8 cellular contexts compared by ENCODE assay signal in the genomic region with DNA sequence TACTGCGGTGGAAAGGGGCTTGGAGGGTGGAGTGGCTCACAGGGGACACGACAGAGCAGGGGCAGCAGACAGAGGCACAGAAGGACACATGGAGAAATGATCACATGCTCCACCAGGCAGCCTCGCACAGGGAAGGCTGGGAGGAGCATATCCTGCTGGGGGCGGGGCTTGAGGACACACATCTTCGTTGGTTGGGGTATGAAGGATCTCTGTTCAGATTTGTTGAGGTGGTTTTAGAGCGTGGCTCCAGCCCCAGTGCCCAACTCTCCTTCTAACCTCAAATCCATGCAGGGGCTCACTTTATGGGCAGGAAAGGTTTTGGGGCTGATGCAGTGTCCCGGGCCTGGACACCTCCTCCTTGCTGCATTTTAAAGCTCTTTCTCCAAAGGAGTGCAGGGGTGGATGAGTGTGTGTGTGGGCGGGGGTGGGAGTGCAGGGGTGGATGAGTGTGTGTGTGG. TPM values are rescaled to one million over a fixed set of nuclear protein-coding genes. Genes with fewer than 3 reads are reported as not detected.
DNase-seq lines count a peak whose midpoint lies in the region; ATAC-seq and TF ChIP-seq lines count a peak whose summit lies in the region.

No MANE protein-coding gene starts in this region.

- H3K27me3 Mint-ChIP-seq in activated T-helper 1 cell treated with anti-CD3 and anti-CD28 coated beads, Interleukin-12 subunit alpha, Interleukin-12 subunit beta, Interleukin-2, Interleukin-4 antibody, amounts not matched to agents 30 ng/mL and 10 ng/mL and 1 ng/mL, durations not matched to agents 14 hours and 24 hours and 36 hours (ENCODE audit: insufficient read depth) = peaks cover 51% of the 10 kb centered on the region
- H3K27me3 Mint-ChIP-seq in neural crest cell (ENCODE audit: low read depth) = peaks cover 9% of the 10 kb centered on the region

- H3K36me3 ChIP-seq in thoracic aorta = peaks cover 9% of the 10 kb centered on the region

- H3K4me3 Mint-ChIP-seq in activated T-helper 1 cell treated with anti-CD3 and anti-CD28 coated beads, Interleukin-12 subunit alpha, Interleukin-12 subunit beta, Interleukin-2, Interleukin-4 antibody, amounts not matched to agents 30 ng/mL and 10 ng/mL and 1 ng/mL, durations not matched to agents 14 hours and 24 hours and 36 hours = peak overlapping the region; percentile 61
- H3K4me3 Mint-ChIP-seq in neural crest cell = peak overlapping the region; percentile 93

- H3K27ac Mint-ChIP-seq in activated T-helper 1 cell treated with anti-CD3 and anti-CD28 coated beads, Interleukin-12 subunit alpha, Interleukin-12 subunit beta, Interleukin-2, Interleukin-4 antibody, amounts not matched to agents 30 ng/mL and 10 ng/mL and 1 ng/mL, durations not matched to agents 14 hours and 24 hours and 36 hours = peak overlapping the region; percentile 14
- H3K27ac Mint-ChIP-seq in neural crest cell (ENCODE audit: unreplicated experiment) = peak overlapping the region; percentile 85

- peaks cover 10% of the 10 kb centered on the region for H3K27me3 ChIP-seq in thoracic aorta (replicated peaks; ENCODE audit: insufficient read depth)

- peak; percentile 71 for DNase-seq in AG10803 (ENCODE audit: low read depth)
- peak; percentile 77 for DNase-seq in HK-2 (ENCODE audit: unreplicated experiment)
- peak; percentile 98 for DNase-seq in NCI-H82 (lab: John Stamatoyannopoulos, UW)
- DNase-seq in activated T-helper 1 cell treated with anti-CD3 and anti-CD28 coated beads, Interleukin-12 subunit alpha, Interleukin-12 subunit beta, Interleukin-2, Interleukin-4 antibody, amounts not matched to agents 30 ng/mL and 10 ng/mL and 1 ng/mL, durations not matched to agents 14 hours and 24 hours and 36 hours (ENCODE audit: low spot score) = no peak
- peak; percentile 65 for DNase-seq in fibroblast of the conjunctiva (ENCODE audit: low read depth)
- DNase-seq in neural crest cell (ENCODE audit: low read depth, low spot score) = peak; percentile 87
- DNase-seq in thoracic aorta (ENCODE audit: low spot score) = peak; percentile 63

- H3K36me3 Mint-ChIP-seq in activated T-helper 1 cell treated with anti-CD3 and anti-CD28 coated beads, Interleukin-12 subunit alpha, Interleukin-12 subunit beta, Interleukin-2, Interleukin-4 antibody, amounts not matched to agents 30 ng/mL and 10 ng/mL and 1 ng/mL, durations not matched to agents 14 hours and 24 hours and 36 hours (ENCODE audit: low read depth) = no peaks in the 10 kb centered on the region
- peaks cover 7% of the 10 kb centered on the region for H3K36me3 Mint-ChIP-seq in neural crest cell (ENCODE audit: low read depth)

- no peaks in the 10 kb centered on the region for H3K9me3 Mint-ChIP-seq in activated T-helper 1 cell treated with anti-CD3 and anti-CD28 coated beads, Interleukin-12 subunit alpha, Interleukin-12 subunit beta, Interleukin-2, Interleukin-4 antibody, amounts not matched to agents 30 ng/mL and 10 ng/mL and 1 ng/mL, durations not matched to agents 14 hours and 24 hours and 36 hours
- H3K9me3 Mint-ChIP-seq in neural crest cell = no peaks in the 10 kb centered on the region

- intact Hi-C loops in activated T-helper 1 cell treated with anti-CD3 and anti-CD28 coated beads, Interleukin-12 subunit alpha, Interleukin-12 subunit beta, Interleukin-2, Interleukin-4 antibody, amounts not matched to agents 30 ng/mL and 10 ng/mL and 1 ng/mL, durations not matched to agents 14 hours and 24 hours and 36 hours (cut with micrococcal nuclease) = loop anchor here (5.0 kb wide), 1 partner anchor 55 kb away; a partner anchor contains a TSS

- H3K4me1 Mint-ChIP-seq in activated T-helper 1 cell treated with anti-CD3 and anti-CD28 coated beads, Interleukin-12 subunit alpha, Interleukin-12 subunit beta, Interleukin-2, Interleukin-4 antibody, amounts not matched to agents 30 ng/mL and 10 ng/mL and 1 ng/mL, durations not matched to agents 14 hours and 24 hours and 36 hours (ENCODE audit: low read depth) = peaks cover 37% of the 10 kb centered on the region
- H3K4me1 Mint-ChIP-seq in neural crest cell = peaks cover 56% of the 10 kb centered on the region

- TF ChIP-seq CTCF in AG10803 (conservative IDR thresholded peaks at IDR 0.05; ENCODE audit: low read length) (no peak), neural crest cell (conservative IDR thresholded peaks at IDR 0.05) (no peak), thoracic aorta (IDR thresholded peaks at IDR 0.05) (no peak)

- H3K4me3 ChIP-seq in AG10803 (ENCODE audit: low read length) (peak overlapping the region; percentile 21; the same call in 1 of the 2 replicates), thoracic aorta (peak overlapping the region; percentile 55)

- peak overlapping the region; percentile 27 to 43 for H3K27ac ChIP-seq in thoracic aorta

- ATAC-seq in thoracic aorta (ENCODE audit: insufficient number of reproducible peaks, low FRiP score, low read depth) = no peak
- ATAC-seq in GM21515 (IDR thresholded peaks at IDR 0.05; ENCODE audit: unreplicated experiment) = no peak

- peaks cover 7 to 34% of the 10 kb centered on the region in 2 donors for H3K4me1 ChIP-seq in thoracic aorta (ENCODE audit: control insufficient read depth in 1 of 2, low read depth in 2 of 2)

- H3K9me3 ChIP-seq in thoracic aorta = no peaks in the 10 kb centered on the region

RNA-seq across cellular contexts. Expression of a gene that starts 0.7 kb away (rescaled TPM):
- total RNA-seq in activated T-helper 1 cell treated with anti-CD3 and anti-CD28 coated beads, Interleukin-12 subunit alpha, Interleukin-12 subunit beta, Interleukin-2, Interleukin-4 antibody, amounts not matched to agents 30 ng/mL and 10 ng/mL and 1 ng/mL, durations not matched to agents 14 hours and 24 hours and 36 hours = 3.5 and 4.0 TPM in 2 replicates
- total RNA-seq in neural crest cell (47.4 and 52.7 TPM in 2 replicates), thoracic aorta (10 to 100 TPM; 66.1 to 77.7 TPM)

RNA-seq across cellular contexts. Expression of a gene that starts 5.8 kb away (rescaled TPM):
- 0.29 and 0.32 TPM in 2 replicates for total RNA-seq in activated T-helper 1 cell treated with anti-CD3 and anti-CD28 coated beads, Interleukin-12 subunit alpha, Interleukin-12 subunit beta, Interleukin-2, Interleukin-4 antibody, amounts not matched to agents 30 ng/mL and 10 ng/mL and 1 ng/mL, durations not matched to agents 14 hours and 24 hours and 36 hours
- total RNA-seq in neural crest cell = 16.4 and 17.4 TPM in 2 replicates
- total RNA-seq in thoracic aorta = 1 to 10 TPM; 1.1 to 3.1 TPM

RNA-seq across cellular contexts. Expression of a gene that starts 13.3 kb away (rescaled TPM):
- 1.6 and 1.7 TPM in 2 replicates for total RNA-seq in activated T-helper 1 cell treated with anti-CD3 and anti-CD28 coated beads, Interleukin-12 subunit alpha, Interleukin-12 subunit beta, Interleukin-2, Interleukin-4 antibody, amounts not matched to agents 30 ng/mL and 10 ng/mL and 1 ng/mL, durations not matched to agents 14 hours and 24 hours and 36 hours
- total RNA-seq in neural crest cell (21.2 and 22.2 TPM in 2 replicates), thoracic aorta (10 to 100 TPM in 1 of 2 donors, 1 to 10 TPM in 1; 9.3 to 16.6 TPM)

RNA-seq across cellular contexts. Expression of a gene that starts 23.6 kb away (rescaled TPM):
- total RNA-seq in activated T-helper 1 cell treated with anti-CD3 and anti-CD28 coated beads, Interleukin-12 subunit alpha, Interleukin-12 subunit beta, Interleukin-2, Interleukin-4 antibody, amounts not matched to agents 30 ng/mL and 10 ng/mL and 1 ng/mL, durations not matched to agents 14 hours and 24 hours and 36 hours = 27.2 and 32.5 TPM in 2 replicates
- total RNA-seq in neural crest cell = 67.9 and 71.7 TPM in 2 replicates
- 1 to 10 TPM; 1.8 to 1.9 TPM for total RNA-seq in thoracic aorta

RNA-seq across cellular contexts. Expression of a gene that starts 24.5 kb away (rescaled TPM):
- 116 and 127 TPM in 2 replicates for total RNA-seq in activated T-helper 1 cell treated with anti-CD3 and anti-CD28 coated beads, Interleukin-12 subunit alpha, Interleukin-12 subunit beta, Interleukin-2, Interleukin-4 antibody, amounts not matched to agents 30 ng/mL and 10 ng/mL and 1 ng/mL, durations not matched to agents 14 hours and 24 hours and 36 hours
- total RNA-seq in neural crest cell = 172 and 173 TPM in 2 replicates
- 10 to 100 TPM; 54.3 to 62.7 TPM for total RNA-seq in thoracic aorta
